In the genomic region with DNA sequence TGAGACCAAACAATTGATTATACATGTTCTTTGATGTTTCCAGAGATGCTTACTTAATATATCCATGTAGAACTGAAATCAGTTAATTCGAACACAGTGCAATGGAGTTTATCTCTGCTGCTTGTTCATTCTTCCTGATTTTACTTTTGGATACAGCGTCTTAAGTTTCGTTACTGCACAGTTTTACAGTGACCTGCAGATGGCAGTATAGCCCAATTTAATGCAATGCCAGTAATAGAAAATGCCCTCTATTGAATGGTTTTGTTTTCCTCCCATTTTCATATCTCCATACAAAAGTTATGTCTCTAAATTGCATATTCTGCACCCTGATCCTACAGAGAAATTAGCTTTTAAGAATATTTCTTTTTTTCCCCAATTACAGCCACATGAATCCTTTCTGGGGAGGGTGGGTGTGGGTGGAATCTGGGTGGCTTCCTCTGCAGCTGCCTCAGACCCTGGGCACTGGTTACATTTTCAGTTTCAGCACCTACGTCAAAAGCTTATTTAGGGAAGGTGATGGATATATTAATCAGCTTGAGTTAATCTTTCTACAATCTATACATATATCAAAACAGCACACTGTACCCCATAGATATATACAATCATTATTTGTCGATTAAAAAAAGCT, we compare ENCODE assay signal across 8 cellular contexts.
DNase-seq lines count a peak whose midpoint lies in the region; ATAC-seq and TF ChIP-seq lines count a peak whose summit lies in the region.

No MANE protein-coding gene starts in this region.

- peak; percentile 75 for TF ChIP-seq CTCF in AG09319 (IDR thresholded peaks at IDR 0.05; ENCODE audit: low read depth, low read length)
- TF ChIP-seq CTCF in GM10266 (IDR thresholded peaks at IDR 0.05; ENCODE audit: control insufficient read depth, insufficient read depth, low read depth, missing control alignments), result peak; percentile 86
- TF ChIP-seq CTCF in glutamatergic neuron (IDR thresholded peaks at IDR 0.05; ENCODE audit: partially characterized antibody, unreplicated experiment), result peak; percentile 73
- peak; percentile 42 to 66 (median 46) for TF ChIP-seq CTCF in gastrocnemius medialis (IDR thresholded peaks at IDR 0.05 in 4 of 5, conservative IDR thresholded peaks at IDR 0.05 in 1 of 5)

- no peaks in the 10 kb centered on the region for H3K36me3 ChIP-seq in gastrocnemius medialis

- intact Hi-C loops in gastrocnemius medialis (cut with DNase I; ENCODE audit: low total_unique reads) (loop anchor here (10.0 kb wide), 1 partner anchor 325 kb away; no protein-coding TSS in a partner anchor), posterior cingulate gyrus (cut with DNase I) (loop anchor here (1.0 to 5.0 kb wide), 2 partner anchors 209 to 323 kb away; no protein-coding TSS in a partner anchor)

- H3K27me3 Mint-ChIP-seq in glutamatergic neuron (ENCODE audit: unreplicated experiment), result no peaks in the 10 kb centered on the region

- no peak overlapping the region for H3K4me3 ChIP-seq in gastrocnemius medialis

- peaks cover 0 to 5% (median 0%) of the 10 kb centered on the region in 3 donors for H3K27me3 ChIP-seq in gastrocnemius medialis

- TF ChIP-seq POLR2A in gastrocnemius medialis (IDR thresholded peaks at IDR 0.05), result no peak

- no peaks in the 10 kb centered on the region for H3K9me3 Mint-ChIP-seq in glutamatergic neuron (ENCODE audit: unreplicated experiment)

- H3K27ac ChIP-seq in gastrocnemius medialis, result no peak overlapping the region

- no peak overlapping the region for H3K27ac Mint-ChIP-seq in glutamatergic neuron (ENCODE audit: unreplicated experiment)

- H3K4me3 Mint-ChIP-seq in glutamatergic neuron (ENCODE audit: unreplicated experiment), result no peak overlapping the region

- H3K9me3 ChIP-seq in gastrocnemius medialis, result peaks cover 0 to 3% (median 0%) of the 10 kb centered on the region in 3 donors

- no peaks in the 10 kb centered on the region for H3K4me1 ChIP-seq in gastrocnemius medialis

- peak; percentile 15 for DNase-seq in AG09319 (ENCODE audit: extremely low read depth, low read depth)
- DNase-seq in GM10266 (ENCODE audit: extremely low spot score), result peak; percentile 56
- peak; percentile 10 to 76 for DNase-seq in NOMO-1 (lab: John Stamatoyannopoulos, UW; ENCODE audit: unreplicated experiment in 2 of 2)
- peak; percentile 18 for DNase-seq in activated gamma-delta T cell treated with anti-CD3 and anti-CD28 coated beads, Interleukin-2, amount 50 U/mL, for 16 hours (ENCODE audit: low read depth)
- no peak for DNase-seq in glutamatergic neuron
- no peak for DNase-seq in gastrocnemius medialis
- DNase-seq in posterior cingulate gyrus, result no peak

- ATAC-seq in HG03103 (IDR thresholded peaks at IDR 0.05; ENCODE audit: low read depth, unreplicated experiment) (peak; percentile 81), gastrocnemius medialis (no peak)

- H3K4me1 Mint-ChIP-seq in glutamatergic neuron (ENCODE audit: low read depth, unreplicated experiment), result no peaks in the 10 kb centered on the region

- in situ Hi-C loops in gastrocnemius medialis (cut with MboI; ENCODE audit: low sequenced_read_pairs in 4 of 4), result loop anchor here (25.0 kb wide), 3 partner anchors 88 to 213 kb away; no protein-coding TSS in a partner anchor

- peaks cover 5% of the 10 kb centered on the region for H3K36me3 Mint-ChIP-seq in glutamatergic neuron (ENCODE audit: unreplicated experiment)

Comparison
In these comparisons a context has a peak if more than half of its experiments do, and no peak if none do; other contexts are left out.
1. DNase-seq: peak in AG09319 (single experiment), GM10266 (single experiment), NOMO-1 (2 of 2) and activated gamma-delta T cell treated with anti-CD3 and anti-CD28 coated beads, Interleukin-2, amount 50 U/mL, for 16 hours (single experiment); none in glutamatergic neuron (single experiment), gastrocnemius medialis (0 of 2) and posterior cingulate gyrus (0 of 10).
2. Peak in every context shown above with its lines, with median percentiles within 50 percentile points of each other: CTCF ChIP-seq.